In genomic region chr4:6226506-6226905, GRCh38 we compare ENCODE assay signal across 21 cellular contexts. TPM values are rescaled to one million over a fixed set of nuclear protein-coding genes. Genes with fewer than 3 reads are reported as not detected.
A peak's percentile ranks its signal among the peaks of the same experiment; 100 is the strongest.
DNase-seq lines count a peak whose midpoint lies in the region; ATAC-seq and TF ChIP-seq lines count a peak whose summit lies in the region.
"Had no signal": no experiment of that assay in that cellular context is flagged by ENCODE, and none has a peak within 500 bp of the region (broad histone marks: within the 10 kb centered on the region; RNA-seq: fewer than 3 reads in every experiment).

No MANE protein-coding gene starts in this region.

- H4K5ac ChIP-seq in H9 (ENCODE audit: insufficient read length, low read depth, low read length) = no peak overlapping the region

- H3K9me3 ChIP-seq in H9 (ENCODE audit: control insufficient read depth, low read depth, low read length) = no peaks in the 10 kb centered on the region
- H3K9me3 ChIP-seq in trophoblast cell (ENCODE audit: insufficient read depth, low read depth, low read length) = peaks cover 7% of the 10 kb centered on the region
- no peaks in the 10 kb centered on the region for H3K9me3 ChIP-seq in testis

- no peak overlapping the region for H3K27ac Mint-ChIP-seq in H9
- H3K27ac Mint-ChIP-seq in HFFc6 = no peak overlapping the region
- H3K27ac Mint-ChIP-seq: CD14-positive monocyte; CD4-positive, alpha-beta memory T cell; GM23338; IgD-negative memory B cell had no signal

- H2BK20ac ChIP-seq in H9 (ENCODE audit: low read depth, low read length, poor library complexity, severe bottlenecking) = no peak overlapping the region

- H3K9me3 Mint-ChIP-seq in H9 (peaks cover 0 to 3% of the 10 kb centered on the region in 2 experiments; a peak in 2 of 5 replicates), HFFc6 (peaks cover 9% of the 10 kb centered on the region)

- intact Hi-C loops in testis (cut with DNase I; ENCODE audit: low total_unique reads) = no loop called here

- DNase-seq in AG20443 (ENCODE audit: low spot score) (peak; percentile 2), H9 (peak; percentile 14), trophoblast cell (no peak), testis (peak; percentile 6), putamen (ENCODE audit: low spot score) (no peak), HFFc6 (no peak)
- DNase-seq: 8988T; BE2C; Calu3; CD4-positive, alpha-beta memory T cell; DND-41; EL; KBM-7 had no signal

- H3K36me3 Mint-ChIP-seq in H9 (ENCODE audit: insufficient read depth in 1 of 3, low read depth in 3 of 3) (no peaks in the 10 kb centered on the region), HFFc6 (ENCODE audit: low read depth) (no peaks in the 10 kb centered on the region)
- H3K36me3 Mint-ChIP-seq: CD4-positive, alpha-beta memory T cell; IgD-negative memory B cell had no signal

- H2AFZ ChIP-seq in H9 (ENCODE audit: low read length) (no peak overlapping the region), trophoblast cell (ENCODE audit: insufficient read depth, low read length, poor library complexity) (no peak overlapping the region)
- H2AFZ ChIP-seq: GM23338 had no signal

- WGBS in H9 (ENCODE audit: extremely low coverage, insufficient read length, low lambda C conversion rate) = no CpG with 5 or more reads among the region's 7 CpGs
- WGBS in trophoblast cell (ENCODE audit: extremely low coverage, insufficient coverage, insufficient read length) = no CpG with 5 or more reads among the region's 7 CpGs
- WGBS in testis, 2 donors = 69 to 88% methylated on average over 4 to 7 of the region's 7 CpGs

- H3K27ac ChIP-seq in H9 (ENCODE audit: insufficient read length, low read depth, low read length) = no peak overlapping the region
- H3K27ac ChIP-seq in trophoblast cell (ENCODE audit: low read depth, low read length) = no peak overlapping the region
- H3K27ac ChIP-seq in testis = no peak overlapping the region

- no peak overlapping the region for H3T11ph ChIP-seq in H9 (ENCODE audit: low read length)

- no peak for TF ChIP-seq CTCF in H9 (conservative IDR thresholded peaks at IDR 0.05)
- TF ChIP-seq CTCF in testis (IDR thresholded peaks at IDR 0.05) = no peak
- TF ChIP-seq CTCF in HFFc6 (IDR thresholded peaks at IDR 0.05) = no peak

- H3K36me3 ChIP-seq in trophoblast cell (ENCODE audit: control insufficient read depth in 1 of 2, insufficient read depth in 2 of 2, low read length in 2 of 2) (no peaks in the 10 kb centered on the region), testis (ENCODE audit: low read depth, missing control alignments) (no peaks in the 10 kb centered on the region)
- H3K36me3 ChIP-seq: BE2C had no signal

- H3K23ac ChIP-seq in H9 (ENCODE audit: insufficient read length, low read depth, low read length) (no peak overlapping the region), trophoblast cell (ENCODE audit: low read length) (no peak overlapping the region)

- H3K4me1 ChIP-seq in H9 (ENCODE audit: insufficient read depth, low read length) = no peaks in the 10 kb centered on the region
- H3K4me1 ChIP-seq in trophoblast cell (ENCODE audit: control insufficient read depth in 1 of 2, insufficient read depth in 2 of 2, low read length in 2 of 2) = peaks cover 3 to 7% of the 10 kb centered on the region in 2 experiments
- no peaks in the 10 kb centered on the region for H3K4me1 ChIP-seq in testis

- no peak overlapping the region for H2BK5ac ChIP-seq in H9 (ENCODE audit: insufficient read length, low read length)
- H2BK5ac ChIP-seq in trophoblast cell (ENCODE audit: low read depth, low read length, poor library complexity) = no peak overlapping the region

- H2BK15ac ChIP-seq in H9 (ENCODE audit: low read depth, low read length) = no peak overlapping the region

- H3K27me3 Mint-ChIP-seq in H9 (ENCODE audit: low read depth) (peaks cover 12% of the 10 kb centered on the region), HFFc6 (ENCODE audit: insufficient read depth) (peaks cover 4% of the 10 kb centered on the region; the same call in 1 of the 2 replicates)

- H4K91ac ChIP-seq in H9 (ENCODE audit: insufficient read length, low read depth, low read length) (no peak overlapping the region), trophoblast cell (ENCODE audit: low read depth, low read length) (no peak overlapping the region)

- H3K27me3 ChIP-seq in H9 (ENCODE audit: insufficient read depth, low read length) (0 out of 2 replicates have a peak, but pooled peaks cover 3% of the 10 kb centered on the region), trophoblast cell (ENCODE audit: insufficient read depth, low read length) (peaks cover 6% of the 10 kb centered on the region), testis (no peaks in the 10 kb centered on the region)
- H3K27me3 ChIP-seq: BE2C had no signal

- H4K8ac ChIP-seq in H9 (replicated peaks; ENCODE audit: insufficient read length, low read depth, low read length) = no peak overlapping the region
- H4K8ac ChIP-seq in trophoblast cell (ENCODE audit: low read depth, low read length) = no peak overlapping the region

- H4K20me1 ChIP-seq in H9 (ENCODE audit: control insufficient read depth, insufficient read depth, insufficient read length) = no peaks in the 10 kb centered on the region

- H2BK12ac ChIP-seq in H9 (ENCODE audit: insufficient read length, low read depth, low read length) = no peak overlapping the region
- no peak overlapping the region for H2BK12ac ChIP-seq in trophoblast cell (ENCODE audit: low read length)

- no peak overlapping the region for H3K18ac ChIP-seq in H9 (ENCODE audit: insufficient read length, low read depth, low read length)
- H3K18ac ChIP-seq in trophoblast cell (ENCODE audit: low read length) = no peak overlapping the region

- H3K14ac ChIP-seq in H9 (ENCODE audit: insufficient read depth, low read length) (no peak overlapping the region), trophoblast cell (ENCODE audit: low read length) (no peak overlapping the region)

- no peak overlapping the region for H3K56ac ChIP-seq in H9 (ENCODE audit: insufficient read length, low read depth, low read length)

- H3K4ac ChIP-seq in H9 (ENCODE audit: low read depth, low read length) (no peak overlapping the region), trophoblast cell (ENCODE audit: low read depth, low read length) (no peak overlapping the region)

- peaks cover 5 to 26% of the 10 kb centered on the region in 2 experiments; a peak in 3 of 4 replicates for H3K4me1 Mint-ChIP-seq in H9
- H3K4me1 Mint-ChIP-seq in HFFc6 (ENCODE audit: low read depth) = no peaks in the 10 kb centered on the region
- H3K4me1 Mint-ChIP-seq: CD14-positive monocyte had no signal

- no peaks in the 10 kb centered on the region for H3K79me2 ChIP-seq in H9 (ENCODE audit: insufficient read depth, low read length)
- H3K79me2 ChIP-seq in trophoblast cell (ENCODE audit: control insufficient read depth, insufficient read depth, low read length, poor library complexity) = no peaks in the 10 kb centered on the region

- H2BK120ac ChIP-seq in H9 (ENCODE audit: low read depth, low read length, poor library complexity, severe bottlenecking) (no peak overlapping the region), trophoblast cell (ENCODE audit: insufficient read depth, low read length, poor library complexity) (no peak overlapping the region)

- no peak for TF ChIP-seq POLR2A in testis (IDR thresholded peaks at IDR 0.05)

- no peak overlapping the region for H3K4me2 ChIP-seq in H9 (ENCODE audit: insufficient read depth, insufficient read length, low read length)
- H3K4me2 ChIP-seq in trophoblast cell (ENCODE audit: low read length) = no peak overlapping the region
- H3K4me2 ChIP-seq: GM23338 had no signal

- H3K9ac ChIP-seq in H9 (ENCODE audit: extremely low read depth, insufficient read length, low read length) (no peak overlapping the region), trophoblast cell (ENCODE audit: low read length) (no peak overlapping the region)

- no peak overlapping the region for H4K12ac ChIP-seq in trophoblast cell (ENCODE audit: low read depth, low read length)

- H3K4me3 Mint-ChIP-seq in H9 = no peak overlapping the region
- H3K4me3 Mint-ChIP-seq in HFFc6 = no peak overlapping the region
- H3K4me3 Mint-ChIP-seq: CD14-positive monocyte; CD4-positive, alpha-beta memory T cell; GM23338; IgD-negative memory B cell had no signal

- no peaks in the 10 kb centered on the region for H3K23me2 ChIP-seq in H9 (ENCODE audit: insufficient read length, low read depth, low read length, poor library complexity, severe bottlenecking)

- ATAC-seq in GM21447 (IDR thresholded peaks at IDR 0.05; ENCODE audit: unreplicated experiment) = no peak
- ATAC-seq: GM12878, GM23338, HCT116, HepG2 had no signal

- H2AK5ac ChIP-seq in H9 (ENCODE audit: insufficient read length, low read length) (no peak overlapping the region), trophoblast cell (ENCODE audit: low read length) (no peak overlapping the region)

- H3K4me3 ChIP-seq in trophoblast cell (ENCODE audit: low read depth, low read length) (peak overlapping the region; percentile 15), testis (no peak overlapping the region)
- H3K4me3 ChIP-seq: GM12878, GM23338 had no signal

- H3K79me1 ChIP-seq in H9 (ENCODE audit: insufficient read depth, low read depth, low read length, poor library complexity, severe bottlenecking) (no peaks in the 10 kb centered on the region), trophoblast cell (ENCODE audit: low read length) (no peaks in the 10 kb centered on the region)

RNA-seq across cellular contexts. Expression of gene JAKMIP1, which starts 26.2 kb away (rescaled TPM):
- 1.3 and 1.5 TPM in 2 replicates for total RNA-seq in H9 (2021)
- 0.03 TPM in 1 of 2 replicates, not detected in the other for polyA plus RNA-seq in trophoblast cell (2013)
- total RNA-seq in testis = 10 to 100 TPM; 15.2 to 18.1 TPM
- 10.7 TPM for polyA plus RNA-seq in testis (ENCODE audit: insufficient read depth, low read depth, low replicate concordance)
- total RNA-seq in HFFc6 (2021; fragmentation: NEBNext Ultra II Directional; extraction: Animal tissue kit (Norgen Biotek cat#: 25700)) = not detected
- total RNA-seq: Calu3, G401, HepG2 had no signal
- polyA plus RNA-seq: HepG2 had no signal

RNA-seq across cellular contexts. Expression of gene WFS1, which starts 43.1 kb away (rescaled TPM):
- 17.5 and 18.9 TPM in 2 replicates for total RNA-seq in H9 (2021)
- polyA plus RNA-seq in trophoblast cell (2013) = 65.0 and 74.6 TPM in 2 replicates
- total RNA-seq in testis = 100 to 1,000 TPM; 124 to 202 TPM
- polyA plus RNA-seq in testis (ENCODE audit: insufficient read depth, low read depth, low replicate concordance) = 80.4 TPM
- total RNA-seq in HFFc6 (2021; fragmentation: NEBNext Ultra II Directional; extraction: Animal tissue kit (Norgen Biotek cat#: 25700)) = 10 to 100 TPM; 47.3 to 72.1 (median 56.0) TPM

Comparison
In these comparisons a context has a peak if more than half of its experiments do, and no peak if none do; other contexts are left out.
1. DNase-seq: peak in AG20443 (single experiment), H9 (single experiment) and testis (single experiment); none in trophoblast cell (0 of 2), putamen (single experiment) and HFFc6 (single experiment).